28 cellular contexts compared by ENCODE assay signal in genomic region chr9:21070887-21071286, GRCh38. TPM values are rescaled to one million over a fixed set of nuclear protein-coding genes. Genes with fewer than 3 reads are reported as not detected.
"Had no signal": no experiment of that assay in that cellular context is flagged by ENCODE, and none has a peak within 500 bp of the region (broad histone marks: within the 10 kb centered on the region; RNA-seq: fewer than 3 reads in every experiment).

No MANE protein-coding gene starts in this region.

- ATAC-seq: activated CD8-positive, alpha-beta T cell treated with anti-CD3 and anti-CD28 coated beads, Interleukin-2, amount 10 ng/mL, durations not matched to agents 7 days and 5 days; activated naive CD8-positive, alpha-beta T cell treated with anti-CD3 and anti-CD28 coated beads, Interleukin-2, amount 50 U/mL, for 24 hours; effector memory CD8-positive, alpha-beta T cell; left colon had no signal

- FAIRE-seq: colon, TTC549 had no signal

- H3K27me3 ChIP-seq: esophagus squamous epithelium, heart right ventricle, tibial nerve had no signal

- DNase-seq: activated CD4-positive, alpha-beta T cell treated with anti-CD3 and anti-CD28 coated beads, Interleukin-2, amount 50 U/mL, for 1 hour; activated CD4-positive, CD25-positive, alpha-beta regulatory T cell treated with anti-CD3 and anti-CD28 coated beads, Interleukin-2, amount 50 U/mL, for 72 hours; activated CD8-positive, alpha-beta T cell treated with anti-CD3 and anti-CD28 coated beads, Interleukin-2, amount 10 ng/mL, durations not matched to agents 7 days and 5 days; activated gamma-delta T cell; activated naive CD4-positive, alpha-beta T cell treated with anti-CD3 and anti-CD28 coated beads, Interleukin-2, amount 50 U/mL, for 16 hours; activated naive CD8-positive, alpha-beta T cell treated with anti-CD3 and anti-CD28 coated beads, Interleukin-2, amount 50 U/mL, for 24 hours; central memory CD4-positive, alpha-beta T cell; effector memory CD8-positive, alpha-beta T cell; esophagus squamous epithelium; mucosa of descending colon; stimulated activated CD4-positive, alpha-beta T cell treated with anti-CD3 and anti-CD28 coated beads, Interleukin-12 subunit alpha, Interleukin-12 subunit beta, amount 100 ng/mL, for 4 hours; stimulated activated CD4-positive, alpha-beta T cell treated with anti-CD3 and anti-CD28 coated beads, Interleukin-4, amount 100 ng/mL, for 4 hours; stimulated activated naive CD8-positive, alpha-beta T cell treated with anti-CD3 and anti-CD28 coated beads, Interleukin-15, amount 100 ng/mL, for 72 hours; T-helper 1 cell; WERI-Rb-1 had no signal

- H3K27ac ChIP-seq: suprapubic skin, WERI-Rb-1 had no signal

- H3K9me3 ChIP-seq: esophagus squamous epithelium, heart right ventricle, mucosa of descending colon, suprapubic skin, tibial nerve had no signal

- H3K36me3 ChIP-seq: esophagus squamous epithelium, heart right ventricle, suprapubic skin, tibial nerve, WERI-Rb-1 had no signal

- H3K4me3 ChIP-seq: mucosa of descending colon, suprapubic skin, tibial nerve had no signal

RNA-seq across cellular contexts. Expression of gene IFNB1, which starts 6.9 kb away (rescaled TPM):
- total RNA-seq: activated CD8-positive, alpha-beta T cell treated with anti-CD3 and anti-CD28 coated beads, Interleukin-2, amount 10 ng/mL, durations not matched to agents 7 days and 5 days; dermis microvascular lymphatic vessel endothelial cell; esophagus squamous epithelium; fibroblast of villous mesenchyme; heart right ventricle; left colon; lower leg skin; mucosa of descending colon; renal cortical epithelial cell; skeletal muscle tissue; suprapubic skin; tibial nerve; urinary bladder had no signal
- polyA plus RNA-seq: heart right ventricle, neural cell, urinary bladder had no signal

RNA-seq across cellular contexts. Expression of gene HACD4, which starts 39.4 kb away (rescaled TPM):
- polyA plus RNA-seq: neural cell had no signal
